1 cellular context compared by ENCODE assay signal in genomic region chrX:9788908-9789307, GRCh38.
TF ChIP-seq lines count a peak whose summit lies in the region.

No MANE protein-coding gene starts in this region.

TF ChIP-seq in HepG2, 621 proteins besides CTCF, POLR2A, EP300 and RAD21 (continued from another document):
- TF ChIP-seq, protein P1, sequence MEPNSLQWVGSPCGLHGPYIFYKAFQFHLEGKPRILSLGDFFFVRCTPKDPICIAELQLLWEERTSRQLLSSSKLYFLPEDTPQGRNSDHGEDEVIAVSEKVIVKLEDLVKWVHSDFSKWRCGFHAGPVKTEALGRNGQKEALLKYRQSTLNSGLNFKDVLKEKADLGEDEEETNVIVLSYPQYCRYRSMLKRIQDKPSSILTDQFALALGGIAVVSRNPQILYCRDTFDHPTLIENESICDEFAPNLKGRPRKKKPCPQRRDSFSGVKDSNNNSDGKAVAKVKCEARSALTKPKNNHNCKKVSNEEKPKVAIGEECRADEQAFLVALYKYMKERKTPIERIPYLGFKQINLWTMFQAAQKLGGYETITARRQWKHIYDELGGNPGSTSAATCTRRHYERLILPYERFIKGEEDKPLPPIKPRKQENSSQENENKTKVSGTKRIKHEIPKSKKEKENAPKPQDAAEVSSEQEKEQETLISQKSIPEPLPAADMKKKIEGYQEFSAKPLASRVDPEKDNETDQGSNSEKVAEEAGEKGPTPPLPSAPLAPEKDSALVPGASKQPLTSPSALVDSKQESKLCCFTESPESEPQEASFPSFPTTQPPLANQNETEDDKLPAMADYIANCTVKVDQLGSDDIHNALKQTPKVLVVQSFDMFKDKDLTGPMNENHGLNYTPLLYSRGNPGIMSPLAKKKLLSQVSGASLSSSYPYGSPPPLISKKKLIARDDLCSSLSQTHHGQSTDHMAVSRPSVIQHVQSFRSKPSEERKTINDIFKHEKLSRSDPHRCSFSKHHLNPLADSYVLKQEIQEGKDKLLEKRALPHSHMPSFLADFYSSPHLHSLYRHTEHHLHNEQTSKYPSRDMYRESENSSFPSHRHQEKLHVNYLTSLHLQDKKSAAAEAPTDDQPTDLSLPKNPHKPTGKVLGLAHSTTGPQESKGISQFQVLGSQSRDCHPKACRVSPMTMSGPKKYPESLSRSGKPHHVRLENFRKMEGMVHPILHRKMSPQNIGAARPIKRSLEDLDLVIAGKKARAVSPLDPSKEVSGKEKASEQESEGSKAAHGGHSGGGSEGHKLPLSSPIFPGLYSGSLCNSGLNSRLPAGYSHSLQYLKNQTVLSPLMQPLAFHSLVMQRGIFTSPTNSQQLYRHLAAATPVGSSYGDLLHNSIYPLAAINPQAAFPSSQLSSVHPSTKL (CRISPR knock-in tag; IDR thresholded peaks at IDR 0.05): 0 out of 2 replicates have a peak, but pooled peaks have one; percentile 14
- TF ChIP-seq MAFK (conservative IDR thresholded peaks at IDR 0.05 in 1 of 2, IDR thresholded peaks at IDR 0.05 in 1 of 2; ENCODE audit: low read length in 2 of 2) (peak; percentile 64 to 66), HOXD1 (CRISPR knock-in tag; IDR thresholded peaks at IDR 0.05) (no peak), KLF6 (CRISPR knock-in tag; IDR thresholded peaks at IDR 0.05) (no peak), THAP11 (CRISPR knock-in tag; IDR thresholded peaks at IDR 0.05) (no peak), ZNF430 (CRISPR knock-in tag; IDR thresholded peaks at IDR 0.05) (no peak), HNRNPL (IDR thresholded peaks at IDR 0.05; ENCODE audit: low read depth, low read length) (no peak), HMGA1 (CRISPR knock-in tag; conservative IDR thresholded peaks at IDR 0.05) (no peak), RBM22 (optimal IDR thresholded peaks at IDR 0.05; ENCODE audit: low read length) (no peak), FOXA1 (IDR thresholded peaks at IDR 0.05) (no peak), FOXA1 (CRISPR knock-in tag; IDR thresholded peaks at IDR 0.05) (peak; percentile 64; the same call in 1 of the 2 replicates), ZNF232 (CRISPR knock-in tag; IDR thresholded peaks at IDR 0.05; ENCODE audit: borderline replicate concordance) (no peak), ZNF770 (CRISPR knock-in tag; IDR thresholded peaks at IDR 0.05) (no peak), ZNF556 (CRISPR knock-in tag; IDR thresholded peaks at IDR 0.05; ENCODE audit: borderline replicate concordance) (no peak), CEBPG (CRISPR knock-in tag; IDR thresholded peaks at IDR 0.05) (0 out of 2 replicates have a peak, but pooled peaks have one; percentile 2), ZNF543 (CRISPR knock-in tag; IDR thresholded peaks at IDR 0.05) (no peak), FOXP4 (CRISPR knock-in tag; IDR thresholded peaks at IDR 0.05) (peak; percentile 40; the same call in 1 of the 2 replicates), ZNF207 (IDR thresholded peaks at IDR 0.05; ENCODE audit: borderline replicate concordance) (no peak), SAP130 (CRISPR knock-in tag; IDR thresholded peaks at IDR 0.05; ENCODE audit: low read depth) (peak; percentile 32; the same call in 1 of the 2 replicates), YEATS4 (CRISPR knock-in tag; IDR thresholded peaks at IDR 0.05; ENCODE audit: borderline replicate concordance) (no peak), CREB1 (IDR thresholded peaks at IDR 0.05) (no peak), CREB1 (CRISPR knock-in tag; IDR thresholded peaks at IDR 0.05) (no peak), KDM4B (CRISPR knock-in tag; IDR thresholded peaks at IDR 0.05) (no peak), BRCA1 (CRISPR knock-in tag; IDR thresholded peaks at IDR 0.05) (no peak), NFE2L1 (CRISPR knock-in tag; IDR thresholded peaks at IDR 0.05; ENCODE audit: borderline replicate concordance) (no peak), MTF1 (CRISPR knock-in tag; IDR thresholded peaks at IDR 0.05) (no peak), SOX13 (IDR thresholded peaks at IDR 0.05) (no peak), SOX13 (CRISPR knock-in tag; conservative IDR thresholded peaks at IDR 0.05 in 1 of 2, IDR thresholded peaks at IDR 0.05 in 1 of 2) (peak in 1 of 2 experiments; percentile 33; a peak in 1 of 4 replicates), ZNF7 (CRISPR knock-in tag; IDR thresholded peaks at IDR 0.05) (no peak), MEF2D (CRISPR knock-in tag; IDR thresholded peaks at IDR 0.05) (no peak), EHMT2 (IDR thresholded peaks at IDR 0.05; ENCODE audit: borderline replicate concordance, low read depth, low read length) (no peak), ZNF790 (CRISPR knock-in tag; IDR thresholded peaks at IDR 0.05; ENCODE audit: borderline replicate concordance) (no peak)
- TF ChIP-seq, protein P2, sequence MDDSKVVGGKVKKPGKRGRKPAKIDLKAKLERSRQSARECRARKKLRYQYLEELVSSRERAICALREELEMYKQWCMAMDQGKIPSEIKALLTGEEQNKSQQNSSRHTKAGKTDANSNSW (CRISPR knock-in tag; IDR thresholded peaks at IDR 0.05; ENCODE audit: borderline replicate concordance): no peak
- TF ChIP-seq, protein P3, sequence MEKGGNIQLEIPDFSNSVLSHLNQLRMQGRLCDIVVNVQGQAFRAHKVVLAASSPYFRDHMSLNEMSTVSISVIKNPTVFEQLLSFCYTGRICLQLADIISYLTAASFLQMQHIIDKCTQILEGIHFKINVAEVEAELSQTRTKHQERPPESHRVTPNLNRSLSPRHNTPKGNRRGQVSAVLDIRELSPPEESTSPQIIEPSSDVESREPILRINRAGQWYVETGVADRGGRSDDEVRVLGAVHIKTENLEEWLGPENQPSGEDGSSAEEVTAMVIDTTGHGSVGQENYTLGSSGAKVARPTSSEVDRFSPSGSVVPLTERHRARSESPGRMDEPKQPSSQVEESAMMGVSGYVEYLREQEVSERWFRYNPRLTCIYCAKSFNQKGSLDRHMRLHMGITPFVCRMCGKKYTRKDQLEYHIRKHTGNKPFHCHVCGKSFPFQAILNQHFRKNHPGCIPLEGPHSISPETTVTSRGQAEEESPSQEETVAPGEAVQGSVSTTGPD (CRISPR knock-in tag; IDR thresholded peaks at IDR 0.05): no peak
